Comparison of ENCODE assay signal across 11 cellular contexts in the genomic region with DNA sequence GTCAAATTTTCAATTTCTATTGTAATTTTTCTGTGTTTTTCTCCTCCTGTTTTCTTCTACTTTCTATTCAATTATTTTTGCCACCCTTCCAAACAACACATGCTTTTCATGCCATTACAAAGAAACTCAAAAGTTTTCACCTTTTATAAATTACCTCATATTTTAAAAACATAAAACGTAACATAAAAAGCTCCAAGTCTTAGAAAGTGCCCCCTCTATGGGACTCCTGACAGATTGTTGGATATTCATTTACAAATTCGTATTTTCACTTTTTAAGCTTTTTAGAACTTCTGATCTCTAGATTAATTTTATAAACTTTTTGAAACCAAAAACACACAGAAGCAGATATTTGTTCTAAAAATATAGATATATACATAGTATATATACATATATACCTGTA. TPM values are rescaled to one million over a fixed set of nuclear protein-coding genes. Genes with fewer than 3 reads are reported as not detected.
DNase-seq lines count a peak whose midpoint lies in the region; ATAC-seq and TF ChIP-seq lines count a peak whose summit lies in the region.
"Had no signal": no experiment of that assay in that cellular context is flagged by ENCODE, and none has a peak within 500 bp of the region (broad histone marks: within the 10 kb centered on the region; RNA-seq: fewer than 3 reads in every experiment).

No MANE protein-coding gene starts in this region.

- H3K27me3 Mint-ChIP-seq in activated naive CD8-positive, alpha-beta T cell treated with anti-CD3 and anti-CD28 coated beads, Interleukin-2, amount 50 U/mL, for 24 hours = peaks cover 13% of the 10 kb centered on the region

- peak overlapping the region; percentile 53 for H3K4me3 ChIP-seq in HUES64 (ENCODE audit: low read length)
- H3K4me3 ChIP-seq in brain microvascular endothelial cell (ENCODE audit: low read depth, low read length) = peak overlapping the region; percentile 88
- H3K4me3 ChIP-seq in left lung = peak overlapping the region; percentile 33 to 36
- H3K4me3 ChIP-seq in tibial artery = peak overlapping the region; percentile 58 to 59

- no peak overlapping the region for H3K27ac Mint-ChIP-seq in activated naive CD8-positive, alpha-beta T cell treated with anti-CD3 and anti-CD28 coated beads, Interleukin-2, amount 50 U/mL, for 24 hours
- H3K27ac Mint-ChIP-seq: activated T-helper 1 cell treated with anti-CD3 and anti-CD28 coated beads, Interleukin-12 subunit alpha, Interleukin-12 subunit beta, Interleukin-2, Interleukin-4 antibody, amounts not matched to agents 30 ng/mL and 10 ng/mL and 1 ng/mL, durations not matched to agents 14 hours and 24 hours and 36 hours had no signal

- peaks cover 13% of the 10 kb centered on the region for H3K4me1 Mint-ChIP-seq in activated naive CD8-positive, alpha-beta T cell treated with anti-CD3 and anti-CD28 coated beads, Interleukin-2, amount 50 U/mL, for 24 hours

- in situ Hi-C loops in brain microvascular endothelial cell (cut with HindIII; ENCODE audit: low pct_ligation_motif_present, low sequenced_read_pairs) = no loop called here

- intact Hi-C loops in left lung (cut with DNase I) (no loop called here), tibial artery (cut with DNase I; ENCODE audit: low total_unique reads) (no loop called here)

- H3K27ac ChIP-seq in HUES64 (ENCODE audit: low read depth, low read length) (no peak overlapping the region), brain microvascular endothelial cell (peak overlapping the region; percentile 73), left lung (peak overlapping the region; percentile 63 to 83), tibial artery (peak overlapping the region; percentile 70 to 75)

- peak overlapping the region; percentile 53; the same call in 1 of the 2 replicates for H3K9ac ChIP-seq in HUES64 (ENCODE audit: low read depth, low read length)

- DNase-seq in brain microvascular endothelial cell = no peak
- no peak for DNase-seq in left lung
- DNase-seq in tibial artery = no peak
- DNase-seq in activated naive CD8-positive, alpha-beta T cell treated with anti-CD3 and anti-CD28 coated beads, Interleukin-2, amount 50 U/mL, for 24 hours = no peak
- no peak for DNase-seq in stimulated activated CD8-positive, alpha-beta memory T cell treated with anti-CD3 and anti-CD28 coated beads, Interleukin-4, amount 100 ng/mL, for 48 hours
- DNase-seq: erythroblast, NCI-H2107, nucleus accumbens had no signal

- no peak overlapping the region for H3K4me3 Mint-ChIP-seq in activated naive CD8-positive, alpha-beta T cell treated with anti-CD3 and anti-CD28 coated beads, Interleukin-2, amount 50 U/mL, for 24 hours
- H3K4me3 Mint-ChIP-seq: activated T-helper 1 cell treated with anti-CD3 and anti-CD28 coated beads, Interleukin-12 subunit alpha, Interleukin-12 subunit beta, Interleukin-2, Interleukin-4 antibody, amounts not matched to agents 30 ng/mL and 10 ng/mL and 1 ng/mL, durations not matched to agents 14 hours and 24 hours and 36 hours had no signal

- H3K9me3 ChIP-seq in HUES64 (ENCODE audit: insufficient read depth, low read depth, low read length) = no peaks in the 10 kb centered on the region
- H3K9me3 ChIP-seq in left lung = no peaks in the 10 kb centered on the region
- no peaks in the 10 kb centered on the region for H3K9me3 ChIP-seq in tibial artery

- H3K36me3 ChIP-seq in HUES64 (ENCODE audit: insufficient read depth, low read length) = no peaks in the 10 kb centered on the region
- H3K36me3 ChIP-seq in brain microvascular endothelial cell (replicated peaks) = no peaks in the 10 kb centered on the region
- no peaks in the 10 kb centered on the region for H3K36me3 ChIP-seq in left lung
- H3K36me3 ChIP-seq in tibial artery = no peaks in the 10 kb centered on the region

- no peaks in the 10 kb centered on the region for H3K27me3 ChIP-seq in HUES64 (ENCODE audit: insufficient read depth, low read length)
- no peaks in the 10 kb centered on the region for H3K27me3 ChIP-seq in brain microvascular endothelial cell (replicated peaks)
- H3K27me3 ChIP-seq in left lung = no peaks in the 10 kb centered on the region
- H3K27me3 ChIP-seq in tibial artery = no peaks in the 10 kb centered on the region

- ATAC-seq in left lung (no peak), GM21737 (IDR thresholded peaks at IDR 0.05; ENCODE audit: unreplicated experiment) (no peak)
- no peak for ATAC-seq in activated naive CD8-positive, alpha-beta T cell treated with anti-CD3 and anti-CD28 coated beads, Interleukin-2, amount 50 U/mL, for 24 hours

- H3K9me3 Mint-ChIP-seq in activated naive CD8-positive, alpha-beta T cell treated with anti-CD3 and anti-CD28 coated beads, Interleukin-2, amount 50 U/mL, for 24 hours = no peaks in the 10 kb centered on the region
- H3K9me3 Mint-ChIP-seq: activated T-helper 1 cell treated with anti-CD3 and anti-CD28 coated beads, Interleukin-12 subunit alpha, Interleukin-12 subunit beta, Interleukin-2, Interleukin-4 antibody, amounts not matched to agents 30 ng/mL and 10 ng/mL and 1 ng/mL, durations not matched to agents 14 hours and 24 hours and 36 hours had no signal

- WGBS in HUES64 = 31% methylated on average over 2 of the region's 2 CpGs

- peak; percentile 47 for TF ChIP-seq CTCF in brain microvascular endothelial cell (IDR thresholded peaks at IDR 0.05; ENCODE audit: low read depth, low read length, missing control alignments)
- no peak for TF ChIP-seq CTCF in left lung (IDR thresholded peaks at IDR 0.05)
- TF ChIP-seq CTCF in tibial artery (IDR thresholded peaks at IDR 0.05) = peak in 1 of 2 experiments; percentile 40

- peaks cover 1% of the 10 kb centered on the region for H3K36me3 Mint-ChIP-seq in activated naive CD8-positive, alpha-beta T cell treated with anti-CD3 and anti-CD28 coated beads, Interleukin-2, amount 50 U/mL, for 24 hours (ENCODE audit: low read depth)

- H3K4me1 ChIP-seq in HUES64 (ENCODE audit: insufficient read depth, low read length) (peaks cover 30% of the 10 kb centered on the region), left lung (no peaks in the 10 kb centered on the region), tibial artery (peaks cover 0 to 43% (median 2%) of the 10 kb centered on the region in 4 donors)

RNA-seq across cellular contexts. Expression of gene COL5A2, which starts 1.6 kb away (rescaled TPM):
- 15.3 TPM for polyA plus RNA-seq in HUES64 (2013, experiment 1 of 2)
- polyA plus RNA-seq in HUES64 (2013, experiment 2 of 2) = 22.1 TPM
- 100 to 1,000 TPM; 122 to 324 TPM for total RNA-seq in left lung

Comparison
In these comparisons a context has a peak if more than half of its experiments do, and no peak if none do; other contexts are left out.
1. H3K4me3 ChIP-seq: peak in every context shown above with its lines; median percentile 88 in brain microvascular endothelial cell; 58 in tibial artery; 53 in HUES64; 34 in left lung.